19 cellular contexts compared by ENCODE assay signal in the genomic region with DNA sequence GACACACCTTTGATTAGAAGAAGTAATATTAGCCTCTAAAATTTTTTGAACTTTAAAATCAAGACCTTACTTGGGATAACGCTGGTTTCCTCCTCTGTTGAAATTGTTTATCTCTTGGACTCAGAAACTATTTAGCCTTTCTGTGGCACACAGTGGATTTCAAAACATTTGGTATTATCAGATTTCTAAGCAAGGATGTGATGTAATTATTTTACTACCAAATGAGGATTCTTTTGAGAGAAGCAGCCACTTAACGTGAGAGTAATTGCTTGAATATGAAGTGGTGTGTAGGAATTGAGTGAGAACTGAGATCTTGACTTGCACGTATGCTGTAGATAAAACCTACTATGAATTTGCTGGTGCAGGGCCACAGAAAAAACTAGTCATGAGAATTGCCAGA. TPM values are rescaled to one million over a fixed set of nuclear protein-coding genes. Genes with fewer than 3 reads are reported as not detected.
DNase-seq lines count a peak whose midpoint lies in the region; ATAC-seq lines count a peak whose summit lies in the region.
"Had no signal": no experiment of that assay in that cellular context is flagged by ENCODE, and none has a peak within 500 bp of the region (broad histone marks: within the 10 kb centered on the region; RNA-seq: fewer than 3 reads in every experiment).

No MANE protein-coding gene starts in this region.

- H3K9me3 Mint-ChIP-seq in activated naive CD8-positive, alpha-beta T cell treated with anti-CD3 and anti-CD28 coated beads, Interleukin-2, amount 50 U/mL, for 24 hours = no peaks in the 10 kb centered on the region
- H3K9me3 Mint-ChIP-seq: GM23338; natural killer cell; T-helper 2 cell treated with Interferon-gamma antibody and Interleukin-4, amounts not matched to agents 5 μg/mL and 100 μg/mL, for 36 hours; type B pancreatic cell had no signal

- H3K4me1 Mint-ChIP-seq in activated naive CD8-positive, alpha-beta T cell treated with anti-CD3 and anti-CD28 coated beads, Interleukin-2, amount 50 U/mL, for 24 hours = peaks cover 20% of the 10 kb centered on the region

- H3K27me3 ChIP-seq in skeletal muscle satellite cell (ENCODE audit: control insufficient read depth, insufficient read depth, low read length) = no peaks in the 10 kb centered on the region

- no peak overlapping the region for H3K4me3 Mint-ChIP-seq in activated naive CD8-positive, alpha-beta T cell treated with anti-CD3 and anti-CD28 coated beads, Interleukin-2, amount 50 U/mL, for 24 hours
- H3K4me3 Mint-ChIP-seq: activated naive CD8-positive, alpha-beta T cell; B cell; GM23338; natural killer cell; T-helper 2 cell treated with Interferon-gamma antibody and Interleukin-4, amounts not matched to agents 5 μg/mL and 100 μg/mL, for 36 hours; type B pancreatic cell had no signal

- H3K36me3 ChIP-seq in skeletal muscle satellite cell (ENCODE audit: insufficient read depth, low read length) = no peaks in the 10 kb centered on the region

- no peak overlapping the region for H3K9ac ChIP-seq in skeletal muscle satellite cell (ENCODE audit: low read depth, low read length)

- intact Hi-C loops in left ventricle myocardium superior (cut with micrococcal nuclease) = no loop called here

- ATAC-seq in left ventricle myocardium superior (peak; percentile 27), GM18873 (IDR thresholded peaks at IDR 0.05; ENCODE audit: low FRiP score, unreplicated experiment) (no peak)
- no peak for ATAC-seq in activated naive CD8-positive, alpha-beta T cell treated with anti-CD3 and anti-CD28 coated beads, Interleukin-2, amount 50 U/mL, for 24 hours
- ATAC-seq: GM23338, left colon had no signal

- H3K36me3 Mint-ChIP-seq in activated naive CD8-positive, alpha-beta T cell treated with anti-CD3 and anti-CD28 coated beads, Interleukin-2, amount 50 U/mL, for 24 hours (ENCODE audit: low read depth) = no peaks in the 10 kb centered on the region
- H3K36me3 Mint-ChIP-seq: natural killer cell had no signal

- peak; percentile 89 for DNase-seq in EH (ENCODE audit: low read depth)
- peak; percentile 45 for DNase-seq in astrocyte of the hippocampus (ENCODE audit: low read depth, low spot score)
- DNase-seq in left ventricle myocardium superior = no peak
- no peak for DNase-seq in NCI-H524 treated with DMSO at 0.1 percent for 48 hours (lab: John Stamatoyannopoulos, UW)
- DNase-seq in activated naive CD8-positive, alpha-beta T cell treated with anti-CD3 and anti-CD28 coated beads, Interleukin-2, amount 50 U/mL, for 24 hours = no peak
- no peak for DNase-seq in NCI-H1436 treated with DMSO at 0.1 percent for 48 hours (lab: John Stamatoyannopoulos, UW)
- DNase-seq: left colon; natural killer cell; right cardiac atrium; SHP77 treated with DMSO at 0.1 percent for 48 hours; stimulated activated CD4-positive, alpha-beta T cell treated with anti-CD3 and anti-CD28 coated beads, Interleukin-2, amount 100 ng/mL, for 48 hours; stimulated activated CD8-positive, alpha-beta memory T cell treated with anti-CD3 and anti-CD28 coated beads, Interleukin-4, amount 100 ng/mL, for 48 hours had no signal

- no peaks in the 10 kb centered on the region for H3K9me3 ChIP-seq in skeletal muscle satellite cell (replicated peaks; ENCODE audit: low read length)

- no peak overlapping the region for H3K4me3 ChIP-seq in skeletal muscle satellite cell (ENCODE audit: low read length)
- H3K4me3 ChIP-seq: GM23338 had no signal

- H3K4me2 ChIP-seq in skeletal muscle satellite cell (ENCODE audit: low read length) = peak overlapping the region; percentile 15
- H3K4me2 ChIP-seq: GM23338 had no signal

- peaks cover 28% of the 10 kb centered on the region for H3K27me3 Mint-ChIP-seq in activated naive CD8-positive, alpha-beta T cell treated with anti-CD3 and anti-CD28 coated beads, Interleukin-2, amount 50 U/mL, for 24 hours
- H3K27me3 Mint-ChIP-seq: type B pancreatic cell had no signal

- no peak overlapping the region for H3K27ac Mint-ChIP-seq in activated naive CD8-positive, alpha-beta T cell treated with anti-CD3 and anti-CD28 coated beads, Interleukin-2, amount 50 U/mL, for 24 hours
- H3K27ac Mint-ChIP-seq: activated naive CD8-positive, alpha-beta T cell; B cell; GM23338; natural killer cell; T-helper 2 cell treated with Interferon-gamma antibody and Interleukin-4, amounts not matched to agents 5 μg/mL and 100 μg/mL, for 36 hours; type B pancreatic cell had no signal

- peaks cover 36% of the 10 kb centered on the region for H3K4me1 ChIP-seq in skeletal muscle satellite cell (ENCODE audit: control insufficient read depth, insufficient read depth, low read length)

RNA-seq across cellular contexts. Expression of gene AKAP12, which starts 53.2 kb away (rescaled TPM):
- total RNA-seq in left ventricle myocardium superior = 15.1 TPM
- total RNA-seq in skeletal muscle satellite cell (2012; rRNA removed) = 146 and 264 TPM in 2 replicates

Comparison
In these comparisons a context has a peak if more than half of its experiments do, and no peak if none do; other contexts are left out.
1. DNase-seq: peak in EH (single experiment) and astrocyte of the hippocampus (single experiment); none in left ventricle myocardium superior (single experiment), NCI-H524 treated with DMSO at 0.1 percent for 48 hours (single experiment), activated naive CD8-positive, alpha-beta T cell treated with anti-CD3 and anti-CD28 coated beads, Interleukin-2, amount 50 U/mL, for 24 hours (single experiment) and NCI-H1436 treated with DMSO at 0.1 percent for 48 hours (single experiment).